Comparison of ENCODE assay signal across 1 cellular context in the genomic region with DNA sequence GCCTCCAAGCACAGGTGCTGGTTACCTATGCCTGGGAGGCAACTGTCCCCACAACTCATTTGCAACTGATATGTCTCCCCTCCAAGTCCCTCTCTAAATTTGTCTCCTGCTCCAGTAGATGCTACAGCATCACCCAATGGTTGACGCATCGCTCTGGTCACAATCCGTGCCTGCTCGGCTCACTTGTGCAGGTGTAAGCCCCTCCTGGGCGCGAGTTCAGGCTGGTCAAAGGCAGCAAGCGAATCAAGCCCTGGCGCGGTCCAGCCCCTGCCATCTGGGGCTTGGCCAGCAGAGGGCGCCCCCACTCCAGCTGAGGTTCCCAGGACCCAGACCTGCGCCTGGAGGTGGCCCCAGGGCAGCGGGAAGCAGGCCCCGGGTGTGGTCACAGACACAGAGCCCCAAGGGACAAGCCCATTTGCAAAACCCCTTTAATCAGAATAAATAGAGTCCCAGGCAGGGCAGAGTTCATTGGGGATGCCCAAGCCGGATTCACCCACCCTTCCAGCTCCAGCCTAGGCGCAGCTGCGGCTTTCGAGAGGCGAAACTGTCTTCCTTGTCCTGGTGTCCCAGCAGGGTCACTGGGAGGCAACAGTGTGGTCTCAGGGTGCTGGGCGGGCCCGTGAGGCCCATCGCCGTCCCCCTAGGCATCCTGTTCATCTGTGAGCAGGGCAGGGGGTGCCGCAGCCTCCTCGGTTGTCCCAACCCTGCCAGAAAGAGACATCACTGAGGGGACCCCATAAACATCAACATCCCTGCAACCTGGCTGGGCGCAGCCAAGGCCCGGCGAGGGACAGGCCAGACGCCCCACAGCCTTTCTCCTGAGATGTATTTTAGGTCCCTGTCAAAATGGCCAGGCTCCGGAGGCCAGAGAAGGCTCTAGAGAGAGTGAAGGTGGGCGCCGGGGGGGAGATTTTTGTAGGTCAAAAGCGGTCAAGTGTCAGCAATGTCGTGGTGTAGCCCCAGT.
TF ChIP-seq lines count a peak whose summit lies in the region.

No MANE protein-coding gene starts in this region.

TF ChIP-seq in endothelial cell of umbilical vein, 7 proteins besides CTCF, POLR2A, EP300 and RAD21:
- no peak for TF ChIP-seq EZH2 (IDR thresholded peaks at IDR 0.05; ENCODE audit: borderline replicate concordance, low read depth, low read length, severe bottlenecking)
- TF ChIP-seq MYC (IDR thresholded peaks at IDR 0.05; ENCODE audit: low read depth, low read length): no peak
- no peak for TF ChIP-seq MAX (IDR thresholded peaks at IDR 0.05; ENCODE audit: insufficient read depth, insufficient read length)
- TF ChIP-seq FOS (IDR thresholded peaks at IDR 0.05; ENCODE audit: borderline replicate concordance, insufficient read depth, low read length): no peak
- no peak for TF ChIP-seq GATA2 (IDR thresholded peaks at IDR 0.05; ENCODE audit: insufficient read depth, insufficient read length, low read depth, low read length)
- no peak for TF ChIP-seq POLR2AphosphoS5 (IDR thresholded peaks at IDR 0.05; ENCODE audit: insufficient read depth, low read depth, low read length)
- TF ChIP-seq JUN (IDR thresholded peaks at IDR 0.05; ENCODE audit: borderline replicate concordance, insufficient read depth, insufficient read length, low read depth): no peak
TF ChIP-seq in endothelial cell of umbilical vein: peak in this region for 0.
